Comparison of ENCODE assay signal across 15 cellular contexts in genomic region chr12:30026621-30027234, GRCh38.
DNase-seq lines count a peak whose midpoint lies in the region; ATAC-seq and TF ChIP-seq lines count a peak whose summit lies in the region.
"Had no signal": no experiment of that assay in that cellular context is flagged by ENCODE, and none has a peak within 500 bp of the region (broad histone marks: within the 10 kb centered on the region; RNA-seq: fewer than 3 reads in every experiment).

No MANE protein-coding gene starts in this region.

- no peaks in the 10 kb centered on the region for H3K4me1 Mint-ChIP-seq in activated CD4-positive, alpha-beta memory T cell treated with anti-CD3 and anti-CD28 coated beads for 36 hours (ENCODE audit: low read depth)

- CTCF ChIA-PET in A673 (lab: Charles Lee), result no interaction called here
- CTCF ChIA-PET in activated CD4-positive, alpha-beta memory T cell treated with anti-CD3 and anti-CD28 coated beads for 36 hours (lab: Charles Lee), result no interaction called here

- no peak overlapping the region for H3K4me3 Mint-ChIP-seq in activated CD4-positive, alpha-beta memory T cell treated with anti-CD3 and anti-CD28 coated beads for 36 hours

- H3K36me3 ChIP-seq in A673 (ENCODE audit: insufficient read depth, low read length, poor library complexity, severe bottlenecking), result no peaks in the 10 kb centered on the region
- H3K36me3 ChIP-seq: BE2C, left ventricle myocardium inferior, stomach had no signal

- DNase-seq in A673 (ENCODE audit: low spot score), result peak; percentile 77
- DNase-seq in HCEC 1CT, result peak; percentile 83
- DNase-seq in amniotic epithelial cell (ENCODE audit: low read depth), result peak; percentile 85
- DNase-seq in foreskin melanocyte, result peak; percentile 96
- DNase-seq in left lobe of liver (ENCODE audit: low spot score), result no peak
- no peak for DNase-seq in activated CD4-positive, alpha-beta memory T cell treated with anti-CD3 and anti-CD28 coated beads for 36 hours
- DNase-seq in NOMO-1 treated with DMSO at 0.1 percent for 48 hours (lab: John Stamatoyannopoulos, UW; ENCODE audit: unreplicated experiment), result no peak
- DNase-seq: BE2C; left ventricle myocardium inferior; NCI-H1048; NCI-H69; stimulated activated CD4-positive, alpha-beta T cell treated with anti-CD3 and anti-CD28 coated beads, Interleukin-2, amount 100 ng/mL, for 48 hours; stomach had no signal

- no peaks in the 10 kb centered on the region for H3K27me3 ChIP-seq in A673 (replicated peaks; ENCODE audit: insufficient read depth, low read depth, low read length, poor library complexity)
- H3K27me3 ChIP-seq: BE2C, stomach had no signal

- H3K36me3 Mint-ChIP-seq in activated CD4-positive, alpha-beta memory T cell treated with anti-CD3 and anti-CD28 coated beads for 36 hours, result no peaks in the 10 kb centered on the region

- H3K4me3 ChIP-seq in A673 (ENCODE audit: low read depth, low read length, poor library complexity, severe bottlenecking), result no peak overlapping the region
- H3K4me3 ChIP-seq: left ventricle myocardium inferior, stomach had no signal

- H3K9me3 ChIP-seq in A673 (ENCODE audit: low read depth, low read length, poor library complexity, severe bottlenecking), result no peaks in the 10 kb centered on the region
- H3K9me3 ChIP-seq: BE2C had no signal

- intact Hi-C loops in A673 (cut with micrococcal nuclease; ENCODE audit: unreplicated experiment), result no loop called here
- intact Hi-C loops in activated CD4-positive, alpha-beta memory T cell treated with anti-CD3 and anti-CD28 coated beads for 36 hours (cut with micrococcal nuclease), result no loop called here

- ATAC-seq in left lobe of liver (no peak), HG02970 (IDR thresholded peaks at IDR 0.05; ENCODE audit: low FRiP score, unreplicated experiment) (no peak)

- no TSS peak for BruUV-seq in A673 (replicated peaks; lab: Mats Ljungman, UMichigan)

- H3K9me3 Mint-ChIP-seq in activated CD4-positive, alpha-beta memory T cell treated with anti-CD3 and anti-CD28 coated beads for 36 hours, result peaks cover 7% of the 10 kb centered on the region

- POLR2A ChIA-PET in A673 (lab: Charles Lee; ENCODE audit: low non-redundant PET), result interaction anchor here (0.6 kb wide), 1 partner anchor 19 kb away, joined by 4 read pairs; no protein-coding TSS in a partner anchor
- POLR2A ChIA-PET in activated CD4-positive, alpha-beta memory T cell treated with anti-CD3 and anti-CD28 coated beads for 36 hours (lab: Charles Lee), result no interaction called here

- TF ChIP-seq CTCF in A673 (conservative IDR thresholded peaks at IDR 0.05; ENCODE audit: low read depth, low read length), result no peak

- H3K4me1 ChIP-seq in A673 (ENCODE audit: insufficient read depth, low read length, poor library complexity, severe bottlenecking), result no peaks in the 10 kb centered on the region
- H3K4me1 ChIP-seq: BE2C, left ventricle myocardium inferior, parathyroid adenoma had no signal

- H3K27ac Mint-ChIP-seq in activated CD4-positive, alpha-beta memory T cell treated with anti-CD3 and anti-CD28 coated beads for 36 hours, result no peak overlapping the region

- no peaks in the 10 kb centered on the region for H3K27me3 Mint-ChIP-seq in activated CD4-positive, alpha-beta memory T cell treated with anti-CD3 and anti-CD28 coated beads for 36 hours

- H3K27ac ChIP-seq in A673 (ENCODE audit: low read depth, low read length, poor library complexity, severe bottlenecking), result no peak overlapping the region
- H3K27ac ChIP-seq: left ventricle myocardium inferior, parathyroid adenoma, stomach had no signal

Comparison
In these comparisons a context has a peak if more than half of its experiments do, and no peak if none do; other contexts are left out.
1. DNase-seq: peak in A673 (single experiment), HCEC 1CT (single experiment), amniotic epithelial cell (single experiment) and foreskin melanocyte (single experiment); none in left lobe of liver (single experiment), activated CD4-positive, alpha-beta memory T cell treated with anti-CD3 and anti-CD28 coated beads for 36 hours (single experiment) and NOMO-1 treated with DMSO at 0.1 percent for 48 hours (single experiment).